Comparison of ENCODE assay signal across 9 cellular contexts in genomic region chr9:137129089-137129455, GRCh38. TPM values are rescaled to one million over a fixed set of nuclear protein-coding genes. Genes with fewer than 3 reads are reported as not detected.
A peak's percentile ranks its signal among the peaks of the same experiment; 100 is the strongest.
DNase-seq lines count a peak whose midpoint lies in the region; ATAC-seq and TF ChIP-seq lines count a peak whose summit lies in the region.
"Had no signal": no experiment of that assay in that cellular context is flagged by ENCODE, and none has a peak within 500 bp of the region (broad histone marks: within the 10 kb centered on the region; RNA-seq: fewer than 3 reads in every experiment).

No MANE protein-coding gene starts in this region.

- peak overlapping the region; percentile 46 for H2AFZ ChIP-seq in hepatocyte

- no peaks in the 10 kb centered on the region for H3K27me3 ChIP-seq in hepatocyte

- H3K27ac Mint-ChIP-seq in activated T-helper 17 cell treated with anti-CD3 and anti-CD28 coated beads, Interleukin-2, amount 50 U/mL, for 72 hours, result peak overlapping the region; percentile 98

- H4K20me1 ChIP-seq in hepatocyte (ENCODE audit: insufficient read depth, poor library complexity, severe bottlenecking), result no peaks in the 10 kb centered on the region

- H3K27ac ChIP-seq in hepatocyte (peak overlapping the region; percentile 71), skin epidermis (peak overlapping the region in 19 of 21 experiments; percentile 58 to 88 (median 78))

- no peaks in the 10 kb centered on the region for H3K27me3 Mint-ChIP-seq in activated T-helper 17 cell treated with anti-CD3 and anti-CD28 coated beads, Interleukin-2, amount 50 U/mL, for 72 hours

- no peaks in the 10 kb centered on the region for H3K36me3 ChIP-seq in hepatocyte (replicated peaks; ENCODE audit: insufficient read depth, low read depth)

- no peak for TF ChIP-seq CTCF in hepatocyte (IDR thresholded peaks at IDR 0.05; ENCODE audit: poor library complexity)

- ATAC-seq in GM18520 (IDR thresholded peaks at IDR 0.05; ENCODE audit: unreplicated experiment), result peak; percentile 9
- ATAC-seq in HG03066 (IDR thresholded peaks at IDR 0.05; ENCODE audit: low read depth, unreplicated experiment), result peak; percentile 12
- ATAC-seq in activated T-helper 17 cell treated with anti-CD3 and anti-CD28 coated beads, Interleukin-2, amount 50 U/mL, for 72 hours (replicated peaks), result peak; percentile 3

- intact Hi-C loops in head of caudate nucleus (cut with DNase I), result loop anchor here (10.0 kb wide), 1 partner anchor 56 kb away; the partner anchor contains the start of genes ANAPC2 and SSNA1

- peaks cover 18% of the 10 kb centered on the region for H3K4me1 ChIP-seq in hepatocyte (ENCODE audit: insufficient read depth)

- DNase-seq in hepatocyte (ENCODE audit: low spot score), result no peak
- DNase-seq in NCI-H1105 (lab: John Stamatoyannopoulos, UW), result no peak
- DNase-seq in head of caudate nucleus, result no peak
- DNase-seq in globus pallidus (ENCODE audit: low spot score), result no peak

- H3K4me3 ChIP-seq in hepatocyte, result peak overlapping the region; percentile 62
- H3K4me3 ChIP-seq in skin epidermis, result peak overlapping the region; percentile 58 to 90 (median 78)

- H3K36me3 Mint-ChIP-seq in activated T-helper 17 cell treated with anti-CD3 and anti-CD28 coated beads, Interleukin-2, amount 50 U/mL, for 72 hours (ENCODE audit: low read depth), result peaks cover 18% of the 10 kb centered on the region

- H3K4me3 Mint-ChIP-seq in activated T-helper 17 cell treated with anti-CD3 and anti-CD28 coated beads, Interleukin-2, amount 50 U/mL, for 72 hours, result peak overlapping the region; percentile 99

- no peaks in the 10 kb centered on the region for H3K9me2 ChIP-seq in hepatocyte (replicated peaks; ENCODE audit: insufficient read depth)

- WGBS in hepatocyte (ENCODE audit: low lambda C conversion rate, missing lambda C conversion rate), result 8% methylated on average over 12 of the region's 26 CpGs

- H3K4me1 Mint-ChIP-seq in activated T-helper 17 cell treated with anti-CD3 and anti-CD28 coated beads, Interleukin-2, amount 50 U/mL, for 72 hours, result peaks cover 16% of the 10 kb centered on the region

- H3K9me3 ChIP-seq in hepatocyte (ENCODE audit: low read depth), result no peaks in the 10 kb centered on the region

- H3K9me3 Mint-ChIP-seq in activated T-helper 17 cell treated with anti-CD3 and anti-CD28 coated beads, Interleukin-2, amount 50 U/mL, for 72 hours, result no peaks in the 10 kb centered on the region

- peaks cover 42% of the 10 kb centered on the region for H3K79me2 ChIP-seq in hepatocyte

- H3K4me2 ChIP-seq in hepatocyte, result peak overlapping the region; percentile 94

RNA-seq across cellular contexts. Expression of gene GRIN1, which starts 9.9 kb away (rescaled TPM):
- 1 to 10 TPM in 1 of 2 donors, under 1 TPM in 1; 0.06 to 1.2 TPM for total RNA-seq in activated T-helper 17 cell treated with anti-CD3 and anti-CD28 coated beads, Interleukin-2, amount 50 U/mL, for 72 hours
- total RNA-seq in hepatocyte, result not detected in 2 replicates
- polyA plus RNA-seq in hepatocyte, result not detected in 2 replicates
- total RNA-seq: subcutaneous adipose tissue had no signal

RNA-seq across cellular contexts. Expression of gene DPP7, which starts 14.5 kb away (rescaled TPM):
- total RNA-seq in activated T-helper 17 cell treated with anti-CD3 and anti-CD28 coated beads, Interleukin-2, amount 50 U/mL, for 72 hours, result 100 to 1,000 TPM; 219 to 255 TPM
- total RNA-seq in hepatocyte, result 206 and 207 TPM in 2 replicates
- 544 and 678 TPM in 2 replicates for polyA plus RNA-seq in hepatocyte

RNA-seq across cellular contexts. Expression of gene LRRC26, which starts 40.8 kb away (rescaled TPM):
- total RNA-seq in activated T-helper 17 cell treated with anti-CD3 and anti-CD28 coated beads, Interleukin-2, amount 50 U/mL, for 72 hours, result not detected
- total RNA-seq in hepatocyte, result 0.73 and 1.1 TPM in 2 replicates
- polyA plus RNA-seq in hepatocyte, result 0.89 and 2.6 TPM in 2 replicates
- total RNA-seq: subcutaneous adipose tissue had no signal

RNA-seq across cellular contexts. Expression of gene MAN1B1, which starts 42.3 kb away (rescaled TPM):
- 10 to 100 TPM; 38.2 to 67.6 TPM for total RNA-seq in activated T-helper 17 cell treated with anti-CD3 and anti-CD28 coated beads, Interleukin-2, amount 50 U/mL, for 72 hours
- total RNA-seq in hepatocyte, result 54.6 and 60.8 TPM in 2 replicates
- 94.2 and 101 TPM in 2 replicates for polyA plus RNA-seq in hepatocyte

RNA-seq across cellular contexts. Expression of gene TMEM210, which starts 42.8 kb away (rescaled TPM):
- total RNA-seq in activated T-helper 17 cell treated with anti-CD3 and anti-CD28 coated beads, Interleukin-2, amount 50 U/mL, for 72 hours, result not detected
- total RNA-seq in hepatocyte, result not detected in 2 replicates
- polyA plus RNA-seq in hepatocyte, result not detected in 2 replicates
- total RNA-seq: subcutaneous adipose tissue had no signal
